8 cellular contexts compared by ENCODE assay signal in genomic region chr6:97437087-97437486, GRCh38.
A peak's percentile ranks its signal among the peaks of the same experiment; 100 is the strongest.
DNase-seq lines count a peak whose midpoint lies in the region; ATAC-seq and TF ChIP-seq lines count a peak whose summit lies in the region.

No MANE protein-coding gene starts in this region.

- no peak for ATAC-seq in GM21390 (IDR thresholded peaks at IDR 0.05; ENCODE audit: unreplicated experiment)

- TF ChIP-seq EP300 in tibial nerve (IDR thresholded peaks at IDR 0.05): no peak

- no peaks in the 10 kb centered on the region for H3K4me1 ChIP-seq in Peyer's patch
- H3K4me1 ChIP-seq in tibial nerve: peaks cover 0 to 6% (median 0%) of the 10 kb centered on the region in 4 donors

- DNase-seq in DMS 273 (lab: John Stamatoyannopoulos, UW; ENCODE audit: unreplicated experiment) (peak; percentile 63), DMS 273 treated with DMSO at 0.1 percent for 48 hours (lab: John Stamatoyannopoulos, UW) (no peak), HFF-Myc (ENCODE audit: extremely low read depth, low read depth) (peak; percentile 2), Peyer's patch (no peak), foreskin fibroblast (peak; percentile 5 to 9), tibial nerve (ENCODE audit: low spot score in 2 of 2) (no peak), UCSD-AML1 (lab: John Stamatoyannopoulos, UW; ENCODE audit: unreplicated experiment) (no peak)

- no peak overlapping the region for H3K4me3 ChIP-seq in HFF-Myc (replicated peaks; ENCODE audit: low read depth, low read length)
- H3K4me3 ChIP-seq in Peyer's patch: no peak overlapping the region
- H3K4me3 ChIP-seq in foreskin fibroblast (ENCODE audit: low read depth in 1 of 2, low read length in 2 of 2): no peak overlapping the region
- no peak overlapping the region for H3K4me3 ChIP-seq in tibial nerve

- no peaks in the 10 kb centered on the region for H3K36me3 ChIP-seq in Peyer's patch
- no peaks in the 10 kb centered on the region for H3K36me3 ChIP-seq in tibial nerve

- no peak overlapping the region for H3K27ac ChIP-seq in Peyer's patch
- H3K27ac ChIP-seq in tibial nerve: no peak overlapping the region

- TF ChIP-seq CTCF in HFF-Myc (IDR thresholded peaks at IDR 0.05; ENCODE audit: low read depth, low read length, missing control alignments) (peak; percentile 79), Peyer's patch (IDR thresholded peaks at IDR 0.05) (peak in 4 of 6 experiments; percentile 38 to 46 (median 42)), foreskin fibroblast (IDR thresholded peaks at IDR 0.05; ENCODE audit: low read depth, low read length) (peak; percentile 91), tibial nerve (IDR thresholded peaks at IDR 0.05) (peak in 3 of 5 experiments; percentile 32 to 59 (median 41))

- TF ChIP-seq POLR2A in Peyer's patch (IDR thresholded peaks at IDR 0.05) (no peak), tibial nerve (IDR thresholded peaks at IDR 0.05) (no peak)

- WGBS in tibial nerve, 2 donors: 12 to 14% methylated on average over 3 of the region's 3 CpGs

- H3K9me3 ChIP-seq in Peyer's patch: no peaks in the 10 kb centered on the region
- H3K9me3 ChIP-seq in tibial nerve: no peaks in the 10 kb centered on the region

- H3K27me3 ChIP-seq in Peyer's patch (no peaks in the 10 kb centered on the region), tibial nerve (no peaks in the 10 kb centered on the region)

Comparison
In these comparisons a context has a peak if more than half of its experiments do, and no peak if none do; other contexts are left out.
1. DNase-seq: peak in DMS 273 (single experiment), HFF-Myc (single experiment) and foreskin fibroblast (2 of 2); none in DMS 273 treated with DMSO at 0.1 percent for 48 hours (single experiment), Peyer's patch (0 of 3), tibial nerve (0 of 2) and UCSD-AML1 (single experiment).
2. CTCF ChIP-seq: peak in every context shown above with its lines; median percentile 91 in foreskin fibroblast; 79 in HFF-Myc; 42 in Peyer's patch; 41 in tibial nerve.